In genomic region chr1:11040105-11040429, GRCh38 we compare ENCODE assay signal across 2 cellular contexts. TPM values are rescaled to one million over a fixed set of nuclear protein-coding genes. Genes with fewer than 3 reads are reported as not detected.
"Had no signal": no experiment of that assay in that cellular context is flagged by ENCODE, and none has a peak within 500 bp of the region (broad histone marks: within the 10 kb centered on the region; RNA-seq: fewer than 3 reads in every experiment).

No MANE protein-coding gene starts in this region.

RNA-seq across cellular contexts. Expression of gene MASP2, which starts 7.0 kb away (rescaled TPM):
- total RNA-seq: HT1080 had no signal
- polyA plus RNA-seq: IgD-negative memory B cell had no signal
